ENCODE assay signal across 15 cellular contexts in genomic region chr16:87667946-87668345, GRCh38.
DNase-seq lines count a peak whose midpoint lies in the region; ATAC-seq and TF ChIP-seq lines count a peak whose summit lies in the region.
"Had no signal": no experiment of that assay in that cellular context is flagged by ENCODE, and none has a peak within 500 bp of the region (broad histone marks: within the 10 kb centered on the region; RNA-seq: fewer than 3 reads in every experiment).

No MANE protein-coding gene starts in this region.

- peak overlapping the region in 2 of 3 experiments; percentile 35 to 55; a peak in 3 of 7 replicates for H3K27ac Mint-ChIP-seq in H9
- H3K27ac Mint-ChIP-seq in WTC11: peak overlapping the region; percentile 95
- H3K27ac Mint-ChIP-seq in endodermal cell: peak overlapping the region; percentile 11
- peak overlapping the region; percentile 17 for H3K27ac Mint-ChIP-seq in stimulated activated memory B cell treated with anti-CD40 and anti-IgM and Interleukin-4, amounts not matched to agents 10 μg/mL and 1 μg/mL and 100 μg/mL, for 72 hours
- H3K27ac Mint-ChIP-seq: CD4-positive, CD25-positive, alpha-beta regulatory T cell; CD8-positive, alpha-beta T cell; GM23338 had no signal

- no peak overlapping the region for H3K4ac ChIP-seq in H9 (ENCODE audit: low read depth, low read length)

- H3K56ac ChIP-seq in H9 (ENCODE audit: insufficient read length, low read depth, low read length): no peak overlapping the region

- no peak overlapping the region for H2BK12ac ChIP-seq in H9 (ENCODE audit: insufficient read length, low read depth, low read length)

- H3T11ph ChIP-seq in H9 (ENCODE audit: low read length): no peak overlapping the region

- H3K4me3 Mint-ChIP-seq in H9 (no peak overlapping the region), WTC11 (no peak overlapping the region), endodermal cell (no peak overlapping the region)
- no peak overlapping the region for H3K4me3 Mint-ChIP-seq in stimulated activated memory B cell treated with anti-CD40 and anti-IgM and Interleukin-4, amounts not matched to agents 10 μg/mL and 1 μg/mL and 100 μg/mL, for 72 hours
- H3K4me3 Mint-ChIP-seq: CD4-positive, CD25-positive, alpha-beta regulatory T cell; CD8-positive, alpha-beta T cell; GM23338 had no signal

- H3K36me3 Mint-ChIP-seq in H9 (ENCODE audit: insufficient read depth in 1 of 3, low read depth in 3 of 3) (no peaks in the 10 kb centered on the region), WTC11 (no peaks in the 10 kb centered on the region), endodermal cell (ENCODE audit: low read depth) (no peaks in the 10 kb centered on the region)
- no peaks in the 10 kb centered on the region for H3K36me3 Mint-ChIP-seq in stimulated activated memory B cell treated with anti-CD40 and anti-IgM and Interleukin-4, amounts not matched to agents 10 μg/mL and 1 μg/mL and 100 μg/mL, for 72 hours
- H3K36me3 Mint-ChIP-seq: CD4-positive, CD25-positive, alpha-beta regulatory T cell; CD8-positive, alpha-beta T cell had no signal

- no peaks in the 10 kb centered on the region for H4K20me1 ChIP-seq in H9 (ENCODE audit: control insufficient read depth, insufficient read depth, insufficient read length)

- no CpG with 5 or more reads among the region's 19 CpGs for WGBS in H9 (ENCODE audit: extremely low coverage, insufficient read length, low lambda C conversion rate)
- 94 to 98% methylated on average over 19 of the region's 19 CpGs for WGBS in endodermal cell (ENCODE audit: insufficient coverage in 1 of 2, insufficient read length in 1 of 2), 2 experiments

- no peak overlapping the region for H3K18ac ChIP-seq in H9 (ENCODE audit: insufficient read length, low read depth, low read length)

- H3K23me2 ChIP-seq in H9 (ENCODE audit: insufficient read length, low read depth, low read length, poor library complexity, severe bottlenecking): no peaks in the 10 kb centered on the region

- H3K9me3 Mint-ChIP-seq in H9: no peaks in the 10 kb centered on the region
- H3K9me3 Mint-ChIP-seq in WTC11: no peaks in the 10 kb centered on the region
- no peaks in the 10 kb centered on the region for H3K9me3 Mint-ChIP-seq in endodermal cell
- no peaks in the 10 kb centered on the region for H3K9me3 Mint-ChIP-seq in stimulated activated memory B cell treated with anti-CD40 and anti-IgM and Interleukin-4, amounts not matched to agents 10 μg/mL and 1 μg/mL and 100 μg/mL, for 72 hours
- H3K9me3 Mint-ChIP-seq: CD8-positive, alpha-beta T cell; GM23338 had no signal

- H3K27me3 Mint-ChIP-seq in H9 (ENCODE audit: low read depth) (no peaks in the 10 kb centered on the region), WTC11 (ENCODE audit: low read depth) (no peaks in the 10 kb centered on the region), endodermal cell (ENCODE audit: insufficient read depth) (no peaks in the 10 kb centered on the region)
- H3K27me3 Mint-ChIP-seq in stimulated activated memory B cell treated with anti-CD40 and anti-IgM and Interleukin-4, amounts not matched to agents 10 μg/mL and 1 μg/mL and 100 μg/mL, for 72 hours: peaks cover 48% of the 10 kb centered on the region

- peaks cover 5 to 12% of the 10 kb centered on the region in 2 experiments; a peak in 3 of 4 replicates for H3K4me1 Mint-ChIP-seq in H9
- H3K4me1 Mint-ChIP-seq in WTC11: no peaks in the 10 kb centered on the region
- H3K4me1 Mint-ChIP-seq in endodermal cell: no peaks in the 10 kb centered on the region
- H3K4me1 Mint-ChIP-seq in stimulated activated memory B cell treated with anti-CD40 and anti-IgM and Interleukin-4, amounts not matched to agents 10 μg/mL and 1 μg/mL and 100 μg/mL, for 72 hours: no peaks in the 10 kb centered on the region
- H3K4me1 Mint-ChIP-seq: CD4-positive, CD25-positive, alpha-beta regulatory T cell had no signal

- H3K36me3 ChIP-seq in endodermal cell (ENCODE audit: control insufficient read depth, insufficient read depth, low read length): no peaks in the 10 kb centered on the region

- H3K9ac ChIP-seq in H9 (ENCODE audit: extremely low read depth, insufficient read length, low read length) (no peak overlapping the region), endodermal cell (ENCODE audit: extremely low read depth, low read length, poor library complexity, severe bottlenecking) (no peak overlapping the region)

- no peak overlapping the region for H3K4me3 ChIP-seq in endodermal cell (ENCODE audit: low read length)
- H3K4me3 ChIP-seq: GM23338 had no signal

- no peak overlapping the region for H2BK120ac ChIP-seq in H9 (ENCODE audit: low read depth, low read length, poor library complexity, severe bottlenecking)

- POLR2A ChIA-PET in WTC11 (lab: Charles Lee): no interaction called here

- CTCF ChIA-PET in WTC11 (lab: Charles Lee): interaction anchor here (1.7 to 4.3 kb wide), 2 partner anchors 31 to 97 kb away, joined by 5 to 11 read pairs; no protein-coding TSS in a partner anchor

- no peak overlapping the region for H2AFZ ChIP-seq in H9 (ENCODE audit: low read length)
- H2AFZ ChIP-seq: GM23338 had no signal

- H3K4me1 ChIP-seq in H9 (ENCODE audit: insufficient read depth, low read length) (no peaks in the 10 kb centered on the region), endodermal cell (ENCODE audit: control insufficient read depth, insufficient read depth, low read length) (no peaks in the 10 kb centered on the region)
- H3K4me1 ChIP-seq: Caco-2 had no signal

- H3K9me3 ChIP-seq in H9 (ENCODE audit: control insufficient read depth, low read depth, low read length): no peaks in the 10 kb centered on the region
- H3K9me3 ChIP-seq in endodermal cell (ENCODE audit: control insufficient read depth, low read length): no peaks in the 10 kb centered on the region
- H3K9me3 ChIP-seq: Caco-2 had no signal

- no peaks in the 10 kb centered on the region for H3K79me1 ChIP-seq in H9 (ENCODE audit: insufficient read depth, low read depth, low read length, poor library complexity, severe bottlenecking)

- H3K27ac ChIP-seq in H9 (ENCODE audit: insufficient read length, low read depth, low read length) (no peak overlapping the region), endodermal cell (ENCODE audit: low read depth, low read length) (no peak overlapping the region)
- H3K27ac ChIP-seq: C4-2B had no signal

- no peak overlapping the region for H3K23ac ChIP-seq in H9 (ENCODE audit: insufficient read length, low read depth, low read length)

- no peak overlapping the region for H4K8ac ChIP-seq in H9 (replicated peaks; ENCODE audit: insufficient read length, low read depth, low read length)

- no peaks in the 10 kb centered on the region for H3K79me2 ChIP-seq in H9 (ENCODE audit: insufficient read depth, low read length)

- H2BK5ac ChIP-seq in H9 (ENCODE audit: insufficient read length, low read length): no peak overlapping the region

- no peak overlapping the region for H4K91ac ChIP-seq in H9 (ENCODE audit: insufficient read length, low read depth, low read length)

- H3K27me3 ChIP-seq in H9 (ENCODE audit: insufficient read depth, low read length) (no peaks in the 10 kb centered on the region), endodermal cell (ENCODE audit: control insufficient read depth, insufficient read depth, low read length, poor library complexity, severe bottlenecking) (no peaks in the 10 kb centered on the region)

- ATAC-seq in WTC11: no peak
- ATAC-seq in stimulated activated memory B cell treated with anti-CD40 and anti-IgM and Interleukin-4, amounts not matched to agents 10 μg/mL and 1 μg/mL and 100 μg/mL, for 72 hours: no peak
- no peak for ATAC-seq in GM18867 (IDR thresholded peaks at IDR 0.05; ENCODE audit: unreplicated experiment)
- no peak for ATAC-seq in GM21737 (IDR thresholded peaks at IDR 0.05; ENCODE audit: unreplicated experiment)
- no peak for ATAC-seq in GM19452 (IDR thresholded peaks at IDR 0.05; ENCODE audit: unreplicated experiment)
- ATAC-seq: CD8-positive, alpha-beta T cell; GM23338 had no signal

- no peak overlapping the region for H2BK20ac ChIP-seq in H9 (ENCODE audit: low read depth, low read length, poor library complexity, severe bottlenecking)

- no peak overlapping the region; the same call in 1 of the 2 replicates for H3K14ac ChIP-seq in H9 (ENCODE audit: insufficient read depth, low read length)

- TF ChIP-seq CTCF in H9 (conservative IDR thresholded peaks at IDR 0.05) (no peak), WTC11 (IDR thresholded peaks at IDR 0.05) (no peak), endodermal cell (conservative IDR thresholded peaks at IDR 0.05) (no peak)

- H2BK15ac ChIP-seq in H9 (ENCODE audit: low read depth, low read length): no peak overlapping the region

- H3K4me2 ChIP-seq in H9 (ENCODE audit: insufficient read depth, insufficient read length, low read length): no peak overlapping the region
- H3K4me2 ChIP-seq: GM23338 had no signal

- H2AK5ac ChIP-seq in H9 (ENCODE audit: insufficient read length, low read length): no peak overlapping the region

- no peak overlapping the region for H4K5ac ChIP-seq in H9 (ENCODE audit: insufficient read length, low read depth, low read length)

- DNase-seq in H9 (no peak), WTC11 (ENCODE audit: low spot score) (no peak), endodermal cell (no peak)
- DNase-seq: Caco-2; CD4-positive, CD25-positive, alpha-beta regulatory T cell; CD8-positive, alpha-beta T cell; DMS153; DND-41; HCEC 1CT had no signal

TF ChIP-seq in WTC11, 78 proteins besides CTCF, POLR2A, EP300 and RAD21:
- TF ChIP-seq TEAD1 (CRISPR knock-in tag; IDR thresholded peaks at IDR 0.05) (no peak), ZBTB21 (CRISPR knock-in tag; IDR thresholded peaks at IDR 0.05; ENCODE audit: borderline replicate concordance) (no peak), PRRX2 (CRISPR knock-in tag; IDR thresholded peaks at IDR 0.05) (no peak), FOXK1 (CRISPR knock-in tag; IDR thresholded peaks at IDR 0.05) (no peak), ZNF219 (CRISPR knock-in tag; IDR thresholded peaks at IDR 0.05; ENCODE audit: borderline replicate concordance) (no peak), ZNF396 (CRISPR knock-in tag; IDR thresholded peaks at IDR 0.05; ENCODE audit: borderline replicate concordance) (no peak), ATF2 (CRISPR knock-in tag; IDR thresholded peaks at IDR 0.05; ENCODE audit: borderline replicate concordance, low read depth) (no peak), FOXJ3 (CRISPR knock-in tag; IDR thresholded peaks at IDR 0.05; ENCODE audit: borderline replicate concordance) (no peak)

Comparison
In these comparisons a context has a peak if more than half of its experiments do, and no peak if none do; other contexts are left out.
1. H3K27ac Mint-ChIP-seq: peak in every context shown above with its lines; median percentile 95 in WTC11; 45 in H9; 17 in stimulated activated memory B cell treated with anti-CD40 and anti-IgM and Interleukin-4, amounts not matched to agents 10 μg/mL and 1 μg/mL and 100 μg/mL, for 72 hours; 11 in endodermal cell.